Comparison of ENCODE assay signal across 39 cellular contexts in genomic region chr7:103439661-103440060, GRCh38. TPM values are rescaled to one million over a fixed set of nuclear protein-coding genes. Genes with fewer than 3 reads are reported as not detected.
"Had no signal": no experiment of that assay in that cellular context is flagged by ENCODE, and none has a peak within 500 bp of the region (broad histone marks: within the 10 kb centered on the region; RNA-seq: fewer than 3 reads in every experiment).

No MANE protein-coding gene starts in this region.

- H3K27me3 ChIP-seq: MG63 had no signal

- H3K4me3 ChIP-seq: MG63 had no signal

- H3K36me3 ChIP-seq: MG63 had no signal

- H3K9me3 ChIP-seq: MG63 had no signal

- DNase-seq: Kasumi-1, MG63, MM.1S, MV-4-11, NCI-H1048, NCI-H1092, NCI-H1092 treated with DMSO at 0.1 percent for 48 hours, NCI-H1105, NCI-H1105 treated with DMSO at 0.1 percent for 48 hours, NCI-H1417, NCI-H1417 treated with DMSO at 0.1 percent for 48 hours, NCI-H1436, NCI-H1436 treated with DMSO at 0.1 percent for 48 hours, NCI-H146, NCI-H1694, NCI-H1694 treated with DMSO at 0.1 percent for 48 hours, NCI-H187, NCI-H187 treated with DMSO at 0.1 percent for 48 hours, NCI-H1930, NCI-H2029, NCI-H2029 treated with DMSO at 0.1 percent for 48 hours, NCI-H2081, NCI-H2081 treated with DMSO at 0.1 percent for 48 hours, NCI-H2107, NCI-H2171, NCI-H2171 treated with DMSO at 0.1 percent for 48 hours, NCI-H2227 treated with DMSO at 0.1 percent for 48 hours, NCI-H226, NCI-H345, NCI-H446, NCI-H446 treated with DMSO at 0.1 percent for 48 hours, NCI-H510A, NCI-H510A treated with DMSO at 0.1 percent for 48 hours, NCI-H524, NCI-H524 treated with DMSO at 0.1 percent for 48 hours had no signal

RNA-seq across cellular contexts. Expression of gene SLC26A5, which starts 6.3 kb away (rescaled TPM):
- total RNA-seq: LHCN-M2, M059J, MCF 10A, NCI-H460 had no signal
